28 cellular contexts compared by ENCODE assay signal in the genomic region with DNA sequence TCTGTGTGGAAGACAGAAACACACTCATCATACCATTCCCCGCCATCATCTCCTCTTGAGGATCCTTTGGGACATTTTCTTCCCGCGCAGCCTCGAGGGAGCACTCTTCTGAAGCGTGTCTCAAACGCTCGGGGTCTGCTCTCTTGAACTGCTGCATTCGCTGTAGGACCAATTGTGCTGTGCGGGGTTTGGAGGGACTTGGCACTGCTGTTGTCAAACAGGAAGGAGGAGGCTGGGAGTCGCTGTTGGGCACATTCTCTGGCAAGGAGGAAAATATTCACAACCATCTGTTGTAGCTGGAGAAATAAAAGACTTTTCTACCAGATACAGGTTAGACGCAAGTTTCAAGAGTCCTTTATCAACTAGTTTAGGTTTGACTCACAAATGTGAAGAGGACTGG. TPM values are rescaled to one million over a fixed set of nuclear protein-coding genes. Genes with fewer than 3 reads are reported as not detected.
"Had no signal": no experiment of that assay in that cellular context is flagged by ENCODE, and none has a peak within 500 bp of the region (broad histone marks: within the 10 kb centered on the region; RNA-seq: fewer than 3 reads in every experiment).

No MANE protein-coding gene starts in this region.

- H3K4me3 ChIP-seq: adrenal gland, body of pancreas, coronary artery, left lung, lower lobe of right lung, mucosa of descending colon, right lobe of liver, testis, transverse colon had no signal

- H3K27me3 Mint-ChIP-seq: activated CD4-positive, alpha-beta memory T cell treated with anti-CD3 and anti-CD28 coated beads for 36 hours; activated CD4-positive, alpha-beta T cell treated with anti-CD3 and anti-CD28 coated beads for 36 hours; activated T-cell treated with anti-CD3 and anti-CD28 coated beads, Interleukin-2, amount 50 U/mL, for 24 hours; natural killer cell treated with Interleukin-12 subunit alpha and Interleukin-12 subunit beta and Interleukin-15 and Interleukin-18, amount 100 ng/mL, for 72 hours; progenitor cell of endocrine pancreas; T-helper 17 cell had no signal

- H3K9me3 Mint-ChIP-seq: activated CD4-positive, alpha-beta memory T cell treated with anti-CD3 and anti-CD28 coated beads for 36 hours; activated naive CD4-positive, alpha-beta T cell treated with anti-CD3 and anti-CD28 coated beads, Interleukin-2, amount 50 U/mL, for 72 hours; activated T-cell treated with anti-CD3 and anti-CD28 coated beads, Interleukin-2, amount 50 U/mL, for 24 hours; natural killer cell treated with Interleukin-12 subunit alpha and Interleukin-12 subunit beta and Interleukin-15 and Interleukin-18, amount 100 ng/mL, for 72 hours had no signal

- H3K4me3 Mint-ChIP-seq: activated CD4-positive, alpha-beta memory T cell treated with anti-CD3 and anti-CD28 coated beads for 36 hours; activated CD4-positive, alpha-beta T cell treated with anti-CD3 and anti-CD28 coated beads for 36 hours; activated T-cell treated with anti-CD3 and anti-CD28 coated beads, Interleukin-2, amount 50 U/mL, for 24 hours; natural killer cell treated with Interleukin-12 subunit alpha and Interleukin-12 subunit beta and Interleukin-15 and Interleukin-18, amount 100 ng/mL, for 72 hours; T-helper 17 cell had no signal

- H3K27me3 ChIP-seq: adrenal gland, body of pancreas, dorsolateral prefrontal cortex, left lung, neutrophil, right lobe of liver, testis, transverse colon had no signal

- H3K36me3 ChIP-seq: adrenal gland, right lobe of liver, transverse colon had no signal

- ATAC-seq: activated CD4-positive, alpha-beta T cell treated with anti-CD3 and anti-CD28 coated beads for 36 hours; activated naive CD4-positive, alpha-beta T cell treated with anti-CD3 and anti-CD28 coated beads, Interleukin-2, amount 50 U/mL, for 72 hours; body of pancreas; left lung; lower lobe of right lung; mucosa of descending colon; natural killer cell treated with Interleukin-12 subunit alpha and Interleukin-12 subunit beta and Interleukin-15 and Interleukin-18, amount 100 ng/mL, for 72 hours; right lobe of liver; T-helper 17 cell had no signal

- DNase-seq: activated CD4-positive, alpha-beta memory T cell treated with anti-CD3 and anti-CD28 coated beads for 36 hours; activated CD4-positive, alpha-beta T cell treated with anti-CD3 and anti-CD28 coated beads for 36 hours; activated CD8-positive, alpha-beta memory T cell treated with anti-CD3 and anti-CD28 coated beads, Interleukin-2, amount 50 U/mL, for 48 hours; activated T-cell treated with anti-CD3 and anti-CD28 coated beads, Interleukin-2, amount 50 U/mL, for 24 hours; adrenal gland; aorta; body of pancreas; effector memory CD4-positive, alpha-beta T cell; left lung; lower lobe of right lung; mesenchymal stem cell; right lobe of liver; stimulated activated CD4-positive, alpha-beta T cell treated with anti-CD3 and anti-CD28 coated beads, Interleukin-2, amount 100 ng/mL, for 48 hours; stimulated activated naive CD4-positive, alpha-beta T cell treated with Interleukin-2 at 50 U/mL for 16 hours; T-helper 17 cell; T1000; testis; transverse colon had no signal

- H3K9me3 ChIP-seq: adrenal gland, body of pancreas, left lung, lower lobe of right lung, mucosa of descending colon, neutrophil, right lobe of liver, testis, transverse colon had no signal

- H3K27ac ChIP-seq: adrenal gland, body of pancreas, coronary artery, left lung, lower lobe of right lung, neutrophil, right lobe of liver, testis, transverse colon had no signal

- H3K27ac Mint-ChIP-seq: activated CD4-positive, alpha-beta memory T cell treated with anti-CD3 and anti-CD28 coated beads for 36 hours; activated CD4-positive, alpha-beta T cell treated with anti-CD3 and anti-CD28 coated beads for 36 hours; activated naive CD4-positive, alpha-beta T cell treated with anti-CD3 and anti-CD28 coated beads, Interleukin-2, amount 50 U/mL, for 72 hours; activated T-cell treated with anti-CD3 and anti-CD28 coated beads, Interleukin-2, amount 50 U/mL, for 24 hours; natural killer cell treated with Interleukin-12 subunit alpha and Interleukin-12 subunit beta and Interleukin-15 and Interleukin-18, amount 100 ng/mL, for 72 hours; progenitor cell of endocrine pancreas; T-helper 17 cell had no signal

RNA-seq across cellular contexts. Expression of a gene that starts 29.2 kb away (rescaled TPM):
- total RNA-seq: epithelial cell of proximal tubule, myocyte, osteocyte had no signal
